11 cellular contexts compared by ENCODE assay signal in the genomic region with DNA sequence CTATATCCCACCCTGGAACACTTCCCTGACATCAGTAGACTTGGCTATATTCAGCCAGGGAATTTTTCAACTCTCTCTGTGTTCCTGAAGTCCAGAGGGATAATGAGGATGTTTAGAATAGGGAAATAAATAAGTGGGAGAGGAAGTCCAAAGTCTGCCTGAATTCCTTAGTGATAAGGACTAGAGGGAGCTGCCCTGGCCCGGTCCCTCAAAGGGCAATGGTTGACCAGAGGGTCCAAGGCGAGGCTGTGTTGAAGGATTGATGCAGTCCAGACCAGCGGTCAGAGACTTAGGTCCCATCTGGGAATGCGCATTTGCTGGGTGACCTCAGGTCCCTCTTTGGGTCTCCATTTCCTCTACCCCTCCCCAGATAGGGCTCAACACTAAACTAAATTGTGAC. TPM values are rescaled to one million over a fixed set of nuclear protein-coding genes. Genes with fewer than 3 reads are reported as not detected.
"Had no signal": no experiment of that assay in that cellular context is flagged by ENCODE, and none has a peak within 500 bp of the region (broad histone marks: within the 10 kb centered on the region; RNA-seq: fewer than 3 reads in every experiment).

No MANE protein-coding gene starts in this region.

- H3K27ac ChIP-seq: SJSA1 had no signal

- H3K9me3 ChIP-seq: SJSA1 had no signal

- ATAC-seq: activated T-cell treated with anti-CD3 and anti-CD28 coated beads, Interleukin-2, amount 50 U/mL, for 72 hours; naive thymus-derived CD4-positive, alpha-beta T cell; stimulated activated effector memory CD8-positive, alpha-beta T cell treated with anti-CD3 and anti-CD28 coated beads, Interleukin-12 subunit alpha, Interleukin-12 subunit beta, amount 100 ng/mL, for 72 hours had no signal

- H3K4me1 ChIP-seq: SJSA1 had no signal

- DNase-seq: activated CD4-positive, alpha-beta memory T cell treated with anti-CD3 and anti-CD28 coated beads, Interleukin-2, amount 10 ng/mL, durations not matched to agents 7 days and 5 days; activated T-cell treated with anti-CD3 and anti-CD28 coated beads, Interleukin-2, amount 50 U/mL, for 72 hours; endodermal cell; erythroblast; hypothalamus; left cardiac atrium; naive thymus-derived CD4-positive, alpha-beta T cell; SW 1271; T1000 had no signal

- H3K4me3 ChIP-seq: SJSA1 had no signal

- H3K27me3 ChIP-seq: SJSA1 had no signal

- H3K36me3 ChIP-seq: SJSA1 had no signal

RNA-seq across cellular contexts. Expression of a gene that starts 7.9 kb away (rescaled TPM):
- total RNA-seq: SJSA1 had no signal
